In genomic region chr6:116973992-116974391, GRCh38 we compare ENCODE assay signal across 22 cellular contexts.
"Had no signal": no experiment of that assay in that cellular context is flagged by ENCODE, and none has a peak within 500 bp of the region (broad histone marks: within the 10 kb centered on the region; RNA-seq: fewer than 3 reads in every experiment).

No MANE protein-coding gene starts in this region.

- H3K27me3 ChIP-seq: hepatocyte, right atrium auricular region had no signal

- ATAC-seq: gastroesophageal sphincter; heart left ventricle; left lung; natural killer cell treated with Interleukin-12 subunit alpha and Interleukin-12 subunit beta and Interleukin-15 and Interleukin-18, amount 100 ng/mL, for 72 hours; stimulated activated naive CD8-positive, alpha-beta T cell treated with anti-CD3 and anti-CD28 coated beads, Interleukin-15, amount 100 ng/mL, for 72 hours had no signal

- DNase-seq: central memory CD4-positive, alpha-beta T cell; dorsolateral prefrontal cortex; effector CD4-positive, alpha-beta T cell; foreskin fibroblast; heart left ventricle; kidney; left lung; naive B cell; stimulated activated CD4-positive, alpha-beta T cell treated with anti-CD3 and anti-CD28 coated beads, Interleukin-12 subunit alpha, Interleukin-12 subunit beta, amount 100 ng/mL, for 4 hours; stimulated activated CD4-positive, alpha-beta T cell treated with anti-CD3 and anti-CD28 coated beads, Interleukin-1b, Interleukin-23, amount 100 ng/mL, for 48 hours; stimulated activated CD4-positive, alpha-beta T cell treated with anti-CD3 and anti-CD28 coated beads, Interleukin-4, amount 100 ng/mL, for 1 hour; stimulated activated CD8-positive, alpha-beta memory T cell treated with anti-CD3 and anti-CD28 coated beads, Interleukin-4, amount 100 ng/mL, for 48 hours; stimulated activated naive CD4-positive, alpha-beta T cell; stimulated activated naive CD8-positive, alpha-beta T cell treated with anti-CD3 and anti-CD28 coated beads, Interleukin-15, amount 100 ng/mL, for 72 hours had no signal

- H3K27ac ChIP-seq: dorsolateral prefrontal cortex, gastroesophageal sphincter, heart left ventricle, hepatocyte, left lung, parathyroid adenoma, right atrium auricular region, suprapubic skin had no signal

- H3K9me3 ChIP-seq: gastroesophageal sphincter, heart left ventricle, left lung, right atrium auricular region, suprapubic skin had no signal

- H3K4me1 ChIP-seq: gastroesophageal sphincter, heart left ventricle, left lung, parathyroid adenoma, right atrium auricular region, suprapubic skin had no signal

- H3K36me3 ChIP-seq: gastroesophageal sphincter, heart left ventricle, left lung, right atrium auricular region, suprapubic skin had no signal

- H3K4me3 ChIP-seq: dorsolateral prefrontal cortex, gastroesophageal sphincter, heart left ventricle, hepatocyte, left lung, lung, right atrium auricular region, smooth muscle cell, suprapubic skin had no signal
